Comparison of ENCODE assay signal across 2 cellular contexts in the genomic region with DNA sequence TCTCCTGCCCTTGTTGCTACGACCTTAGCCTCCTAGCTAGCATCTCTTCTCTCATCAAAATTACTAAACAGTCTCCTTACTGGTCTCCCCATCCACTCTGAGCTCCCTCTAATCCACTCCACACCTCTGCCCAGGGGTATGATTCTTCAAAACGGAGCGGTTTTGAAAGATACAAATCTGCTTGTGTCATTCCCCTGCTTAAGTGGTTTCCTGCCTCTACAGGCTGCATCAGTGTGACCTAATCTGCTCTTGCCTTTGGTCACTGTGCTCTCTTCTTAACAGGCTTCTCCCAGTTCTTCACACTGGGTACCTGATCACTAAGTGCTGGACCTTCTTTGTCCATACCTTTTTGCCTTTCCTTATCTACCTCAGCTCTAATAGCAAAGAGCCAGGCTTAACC.
A peak's percentile ranks its signal among the peaks of the same experiment; 100 is the strongest.
TF ChIP-seq lines count a peak whose summit lies in the region.

No MANE protein-coding gene starts in this region.

TF ChIP-seq in IMR-90, 13 proteins besides CTCF, POLR2A, EP300 and RAD21 (continued from another document):
- TF ChIP-seq ELK1 (IDR thresholded peaks at IDR 0.05; ENCODE audit: borderline replicate concordance, low read depth, low read length) (no peak), SMC3 (IDR thresholded peaks at IDR 0.05; ENCODE audit: low read depth, low read length) (no peak), NFE2L2 (IDR thresholded peaks at IDR 0.05; ENCODE audit: low read depth, low read length) (no peak), FOS (IDR thresholded peaks at IDR 0.05; ENCODE audit: low read depth, low read length) (no peak)

TF ChIP-seq in K562, 482 proteins besides CTCF, POLR2A, EP300 and RAD21 (continued from another document):
- TF ChIP-seq SMARCE1 (IDR thresholded peaks at IDR 0.05), result no peak
- TF ChIP-seq DPF2 (IDR thresholded peaks at IDR 0.05), result 0 out of 2 replicates have a peak, but pooled peaks have one; percentile 37
- TF ChIP-seq, protein P1, sequence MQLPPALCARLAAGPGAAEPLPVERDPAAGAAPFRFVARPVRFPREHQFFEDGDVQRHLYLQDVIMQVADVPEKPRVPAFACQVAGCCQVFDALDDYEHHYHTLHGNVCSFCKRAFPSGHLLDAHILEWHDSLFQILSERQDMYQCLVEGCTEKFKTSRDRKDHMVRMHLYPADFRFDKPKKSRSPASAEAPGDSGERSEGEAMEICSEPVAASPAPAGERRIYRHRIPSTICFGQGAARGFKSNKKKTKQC (CRISPR knock-in tag; IDR thresholded peaks at IDR 0.05), result no peak
- TF ChIP-seq NFE2 (IDR thresholded peaks at IDR 0.05; ENCODE audit: low read depth), result peak; percentile 73
- 0 out of 2 replicates have a peak, but pooled peaks have one; percentile 43 for TF ChIP-seq CREM (IDR thresholded peaks at IDR 0.05; ENCODE audit: low read depth)
- TF ChIP-seq MYC (IDR thresholded peaks at IDR 0.05; ENCODE audit: low read depth, low read length), result no peak
- TF ChIP-seq MYC (CRISPR knock-in tag; IDR thresholded peaks at IDR 0.05; ENCODE audit: borderline replicate concordance, low read depth), result no peak
- TF ChIP-seq FOXM1 (IDR thresholded peaks at IDR 0.05; ENCODE audit: low read depth), result no peak
- TF ChIP-seq FOXM1 (CRISPR knock-in tag; IDR thresholded peaks at IDR 0.05; ENCODE audit: low read depth), result no peak
- 0 out of 4 replicates have a peak, but pooled peaks of 1 of the 2 experiments have one; percentile 8 for TF ChIP-seq NRF1 (conservative IDR thresholded peaks at IDR 0.05 in 1 of 2, IDR thresholded peaks at IDR 0.05 in 1 of 2)
- no peak for TF ChIP-seq ZNF639 (CRISPR knock-in tag; conservative IDR thresholded peaks at IDR 0.05 in 1 of 2, IDR thresholded peaks at IDR 0.05 in 1 of 2)
